ENCODE assay signal across 14 cellular contexts in the genomic region with DNA sequence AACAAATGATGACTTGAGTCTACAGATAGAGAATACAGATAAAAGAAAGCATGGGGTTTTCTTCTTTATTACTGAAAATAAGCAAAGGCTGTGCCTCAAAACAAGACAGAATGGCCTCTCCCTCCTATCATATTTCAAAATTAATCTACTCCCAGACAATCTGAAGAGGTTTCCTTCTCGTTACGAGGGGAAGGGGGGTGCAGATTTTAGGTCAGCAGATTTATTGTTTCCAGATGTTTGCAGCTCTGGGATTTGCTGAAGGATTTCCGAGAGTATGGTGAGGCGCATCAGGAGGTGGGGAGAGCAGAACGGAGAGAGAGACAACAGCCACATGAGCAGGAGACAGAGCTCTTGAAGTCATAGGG.
A peak's percentile ranks its signal among the peaks of the same experiment; 100 is the strongest.
DNase-seq lines count a peak whose midpoint lies in the region; ATAC-seq, FAIRE-seq and TF ChIP-seq lines count a peak whose summit lies in the region.
"Had no signal": no experiment of that assay in that cellular context is flagged by ENCODE, and none has a peak within 500 bp of the region (broad histone marks: within the 10 kb centered on the region; RNA-seq: fewer than 3 reads in every experiment).

No MANE protein-coding gene starts in this region.

- in situ Hi-C loops in IMR-90 (cut with MboI; ENCODE audit: low sequenced_read_pairs) = no loop called here

- H3K4me2 ChIP-seq in IMR-90 (ENCODE audit: low read depth, low read length) (no peak overlapping the region), astrocyte (ENCODE audit: low read length) (peak overlapping the region; percentile 66)

- no peak overlapping the region for H2BK120ac ChIP-seq in IMR-90 (ENCODE audit: low read depth, low read length)

- TF ChIP-seq RAD21 in IMR-90 (IDR thresholded peaks at IDR 0.05; ENCODE audit: low read length) = no peak

- H2AFZ ChIP-seq in IMR-90 (replicated peaks; ENCODE audit: low read length, poor library complexity) = no peak overlapping the region
- H2AFZ ChIP-seq in astrocyte (ENCODE audit: low read depth, low read length) = no peak overlapping the region

- no peaks in the 10 kb centered on the region for H3K79me2 ChIP-seq in astrocyte (ENCODE audit: insufficient read depth, low read length)

- no peak overlapping the region for H2BK20ac ChIP-seq in IMR-90 (ENCODE audit: low read depth, low read length)

- H3K23ac ChIP-seq in IMR-90 (ENCODE audit: low read depth, low read length) = 0 out of 2 replicates have a peak overlapping the region, but pooled peaks have one; percentile 54

- TF ChIP-seq CTCF in BJ (IDR thresholded peaks at IDR 0.05; ENCODE audit: insufficient read depth, low read depth, low read length) (no peak), IMR-90 (conservative IDR thresholded peaks at IDR 0.05; ENCODE audit: low read depth, low read length) (no peak), astrocyte (IDR thresholded peaks at IDR 0.05; ENCODE audit: insufficient read depth, low read depth, low read length) (no peak), neural crest cell (conservative IDR thresholded peaks at IDR 0.05) (no peak), ovary (IDR thresholded peaks at IDR 0.05) (no peak)

- H2AK5ac ChIP-seq in IMR-90 (ENCODE audit: low read depth, low read length) = no peak overlapping the region

- H3K36me3 ChIP-seq in BJ (ENCODE audit: control insufficient read depth, insufficient read depth, low read length) (no peaks in the 10 kb centered on the region), IMR-90 (ENCODE audit: control insufficient read depth, insufficient read depth, low read length) (peaks cover 3% of the 10 kb centered on the region; the same call in 1 of the 2 replicates), astrocyte (ENCODE audit: insufficient read depth, low read length) (no peaks in the 10 kb centered on the region), ovary (no peaks in the 10 kb centered on the region)
- no peaks in the 10 kb centered on the region for H3K36me3 ChIP-seq in CD4-positive, alpha-beta memory T cell (ENCODE audit: insufficient read depth, low read length)

- no TSS peak for BruUV-seq in IMR-90 (replicated peaks; lab: Mats Ljungman, UMichigan)

- H3K27ac ChIP-seq in IMR-90 (ENCODE audit: insufficient read depth, low read length) (no peak overlapping the region), astrocyte (ENCODE audit: low read depth, low read length) (no peak overlapping the region), ovary (no peak overlapping the region)
- H3K27ac ChIP-seq in CD4-positive, alpha-beta memory T cell (ENCODE audit: low read depth, low read length) = no peak overlapping the region

- H3K27ac Mint-ChIP-seq in astrocyte (ENCODE audit: unreplicated experiment) = no peak overlapping the region
- H3K27ac Mint-ChIP-seq in neural crest cell (ENCODE audit: unreplicated experiment) = peak overlapping the region; percentile 74
- no peak overlapping the region for H3K27ac Mint-ChIP-seq in CD4-positive, alpha-beta memory T cell
- H3K27ac Mint-ChIP-seq: immature natural killer cell, T-helper 17 cell had no signal

- CTCF ChIA-PET in BJ (lab: Yijun Ruan, JAX) (interaction anchor here (0.7 to 2.3 kb wide), 8 partner anchors 8 to 339 kb away, joined by 3 to 8 read pairs (median 4); a partner anchor contains a TSS), IMR-90 (lab: Yijun Ruan, JAX) (no interaction called here)
- CTCF ChIA-PET in CD4-positive, alpha-beta memory T cell (lab: Charles Lee; ENCODE audit: partially characterized antibody) = no interaction called here

- TF ChIP-seq POLR2A in IMR-90 (IDR thresholded peaks at IDR 0.05; ENCODE audit: low read depth, low read length) = no peak
- TF ChIP-seq POLR2A in ovary (IDR thresholded peaks at IDR 0.05) = no peak

- dilution Hi-C loops in IMR-90 (cut with HindIII; ENCODE audit: low sequenced_read_pairs, unreplicated experiment) = no loop called here

- H3K27me3 Mint-ChIP-seq in astrocyte (ENCODE audit: low read depth, unreplicated experiment) (no peaks in the 10 kb centered on the region), neural crest cell (ENCODE audit: low read depth) (no peaks in the 10 kb centered on the region)
- peaks cover 1 to 5% of the 10 kb centered on the region in 2 donors for H3K27me3 Mint-ChIP-seq in CD4-positive, alpha-beta memory T cell

- H3K4me3 Mint-ChIP-seq in astrocyte (ENCODE audit: unreplicated experiment) (no peak overlapping the region), neural crest cell (no peak overlapping the region)
- H3K4me3 Mint-ChIP-seq in CD4-positive, alpha-beta memory T cell = no peak overlapping the region
- H3K4me3 Mint-ChIP-seq: immature natural killer cell, T-helper 17 cell had no signal

- peaks cover 19% of the 10 kb centered on the region for H3K36me3 Mint-ChIP-seq in astrocyte (ENCODE audit: low read depth, unreplicated experiment)
- peaks cover 22% of the 10 kb centered on the region for H3K36me3 Mint-ChIP-seq in neural crest cell (ENCODE audit: low read depth)
- no peaks in the 10 kb centered on the region for H3K36me3 Mint-ChIP-seq in CD4-positive, alpha-beta memory T cell
- H3K36me3 Mint-ChIP-seq: immature natural killer cell had no signal

- no peak overlapping the region for H2BK5ac ChIP-seq in IMR-90 (ENCODE audit: low read depth, low read length, poor library complexity, severe bottlenecking)

- POLR2A ChIA-PET in BJ (lab: Charles Lee) (interaction anchor here (0.7 kb wide), 1 partner anchor 169 kb away, joined by 3 read pairs; no protein-coding TSS in a partner anchor), IMR-90 (lab: Charles Lee; ENCODE audit: unreplicated experiment) (no interaction called here)
- POLR2A ChIA-PET in CD4-positive, alpha-beta memory T cell (lab: Charles Lee; ENCODE audit: partially characterized antibody) = interaction anchor here (1.0 kb wide), 1 partner anchor 11 kb away, joined by 3 read pairs; no protein-coding TSS in a partner anchor

- H3K4me1 ChIP-seq in IMR-90 (ENCODE audit: control insufficient read depth, insufficient read depth, low read length) (peaks cover 6% of the 10 kb centered on the region; the same call in 1 of the 2 replicates), astrocyte (ENCODE audit: insufficient read depth, low read length) (peaks cover 20% of the 10 kb centered on the region), ovary (ENCODE audit: insufficient read depth) (peaks cover 2% of the 10 kb centered on the region)
- no peaks in the 10 kb centered on the region for H3K4me1 ChIP-seq in CD4-positive, alpha-beta memory T cell (ENCODE audit: insufficient read depth, low read length)

- no peak overlapping the region for H2AK9ac ChIP-seq in IMR-90 (replicated peaks; ENCODE audit: low read depth, low read length, poor library complexity)

- no peaks in the 10 kb centered on the region for H3K79me1 ChIP-seq in IMR-90 (ENCODE audit: low read depth in 1 of 2, low read length in 2 of 2)

- H3K56ac ChIP-seq in IMR-90 (ENCODE audit: extremely low read depth, insufficient read depth, low read length) = no peak overlapping the region

- DNase-seq in BJ (ENCODE audit: low read depth) (peak; percentile 53), IMR-90 (no peak), astrocyte (ENCODE audit: low read depth) (no peak), neural crest cell (ENCODE audit: low read depth, low spot score) (no peak), ovary (no peak)
- no peak for DNase-seq in central memory CD4-positive, alpha-beta T cell
- DNase-seq in CD4-positive, alpha-beta memory T cell = no peak
- no peak for DNase-seq in activated CD4-positive, alpha-beta T cell treated with anti-CD3 and anti-CD28 coated beads for 1 hour
- DNase-seq: activated CD4-positive, alpha-beta T cell treated with anti-CD3 and anti-CD28 coated beads, Interleukin-2, amount 50 U/mL, for 1 hour; immature natural killer cell; MM.1S; NCI-H226; stimulated activated CD4-positive, alpha-beta T cell treated with anti-CD3 and anti-CD28 coated beads, Interleukin-2, amount 100 ng/mL, for 48 hours; T-helper 17 cell had no signal

- H3K18ac ChIP-seq in IMR-90 (ENCODE audit: low read depth, low read length) = no peak overlapping the region

- H3K14ac ChIP-seq in IMR-90 (replicated peaks; ENCODE audit: low read depth, low read length) = no peak overlapping the region

- no peaks in the 10 kb centered on the region for H3K9me3 Mint-ChIP-seq in astrocyte (ENCODE audit: unreplicated experiment)
- no peaks in the 10 kb centered on the region for H3K9me3 Mint-ChIP-seq in neural crest cell
- H3K9me3 Mint-ChIP-seq in CD4-positive, alpha-beta memory T cell = no peaks in the 10 kb centered on the region
- H3K9me3 Mint-ChIP-seq: immature natural killer cell had no signal

- ATAC-seq in IMR-90 (ENCODE audit: low read depth) = no peak
- ATAC-seq: T-helper 17 cell had no signal

- no peak overlapping the region for H4K8ac ChIP-seq in IMR-90 (ENCODE audit: low read depth in 2 of 2, low read length in 2 of 2)

- H3K4me1 Mint-ChIP-seq in astrocyte (ENCODE audit: low read depth, unreplicated experiment) (peaks cover 11% of the 10 kb centered on the region), neural crest cell (peaks cover 33% of the 10 kb centered on the region)
- H3K4me1 Mint-ChIP-seq in CD4-positive, alpha-beta memory T cell = peaks cover 2 to 7% (median 3%) of the 10 kb centered on the region in 4 donors

- H3K9me1 ChIP-seq in IMR-90 (ENCODE audit: insufficient read depth, low read length) = no peaks in the 10 kb centered on the region; the same call in 1 of the 2 replicates

- TF ChIP-seq EP300 in ovary (IDR thresholded peaks at IDR 0.05) = no peak

- intact Hi-C loops in IMR-90 (cut with micrococcal nuclease) (no loop called here), ovary (cut with DNase I) (loop anchor here in 1 of 4 donors (10.0 kb wide), 1 partner anchor 183 kb away; no protein-coding TSS in a partner anchor)
- intact Hi-C loops in CD4-positive, alpha-beta memory T cell (cut with micrococcal nuclease) = no loop called here

- H3K27me3 ChIP-seq in BJ (ENCODE audit: control insufficient read depth, insufficient read depth, low read length) (no peaks in the 10 kb centered on the region), IMR-90 (ENCODE audit: control insufficient read depth, insufficient read depth, low read length) (no peaks in the 10 kb centered on the region), astrocyte (ENCODE audit: insufficient read depth, low read length) (no peaks in the 10 kb centered on the region), ovary (no peaks in the 10 kb centered on the region)
- no peaks in the 10 kb centered on the region for H3K27me3 ChIP-seq in CD4-positive, alpha-beta memory T cell (ENCODE audit: insufficient read depth, low read length)

- H3K9me3 ChIP-seq in IMR-90 (ENCODE audit: control insufficient read depth, insufficient read depth, low read length) (no peaks in the 10 kb centered on the region), astrocyte (ENCODE audit: insufficient read depth, low read depth, low read length) (no peaks in the 10 kb centered on the region), ovary (no peaks in the 10 kb centered on the region)
- no peaks in the 10 kb centered on the region for H3K9me3 ChIP-seq in CD4-positive, alpha-beta memory T cell (ENCODE audit: control insufficient read depth in 1 of 2, low read length in 2 of 2)

- H4K20me1 ChIP-seq in IMR-90 (ENCODE audit: insufficient read depth, low read length) = no peaks in the 10 kb centered on the region
- H4K20me1 ChIP-seq in astrocyte (ENCODE audit: insufficient read depth, low read length) = no peaks in the 10 kb centered on the region

- no peak for FAIRE-seq in astrocyte (lab: Jason Lieb, UNC)

- no peak overlapping the region for H3K9ac ChIP-seq in IMR-90 (ENCODE audit: low read depth, low read length)
- H3K9ac ChIP-seq in astrocyte (ENCODE audit: low read length) = no peak overlapping the region

- no peak overlapping the region for H4K5ac ChIP-seq in IMR-90 (ENCODE audit: low read depth, low read length)

- H4K91ac ChIP-seq in IMR-90 (ENCODE audit: insufficient read depth, low read depth, low read length) = no peak overlapping the region

- no peak overlapping the region for H3K4me3 ChIP-seq in BJ (ENCODE audit: low read depth, low read length)
- no peak overlapping the region for H3K4me3 ChIP-seq in IMR-90 (ENCODE audit: insufficient read depth, low read depth, low read length)
- H3K4me3 ChIP-seq in astrocyte (ENCODE audit: insufficient read depth, low read depth, low read length) = no peak overlapping the region
- H3K4me3 ChIP-seq in CD4-positive, alpha-beta memory T cell (ENCODE audit: low read length in 2 of 2) = no peak overlapping the region
- H3K4me3 ChIP-seq in ovary = no peak overlapping the region

- no CpG with 5 or more reads among the region's 5 CpGs for WGBS in IMR-90 (ENCODE audit: extremely low coverage in 2 of 2, insufficient read length in 1 of 2), 2 experiments
- WGBS in ovary, 3 donors = 25 to 52% (median 44%) methylated on average over 5 of the region's 5 CpGs

- no peak overlapping the region for H2BK15ac ChIP-seq in IMR-90 (ENCODE audit: low read depth, low read length)

- H3K4ac ChIP-seq in IMR-90 (ENCODE audit: low read depth, low read length) = no peak overlapping the region
